10 cellular contexts compared by ENCODE assay signal in genomic region chr22:20510811-20511577, GRCh38. TPM values are rescaled to one million over a fixed set of nuclear protein-coding genes. Genes with fewer than 3 reads are reported as not detected.
DNase-seq lines count a peak whose midpoint lies in the region; ATAC-seq and TF ChIP-seq lines count a peak whose summit lies in the region.
"Had no signal": no experiment of that assay in that cellular context is flagged by ENCODE, and none has a peak within 500 bp of the region (broad histone marks: within the 10 kb centered on the region; RNA-seq: fewer than 3 reads in every experiment).

No MANE protein-coding gene starts in this region.

- H3K36me3 Mint-ChIP-seq in T-helper 1 cell treated with Interleukin-12 subunit alpha and Interleukin-12 subunit beta and Interleukin-4 antibody, amounts not matched to agents 30 μg/mL and 1 μg/mL, for 36 hours (ENCODE audit: low read depth): peaks cover 26% of the 10 kb centered on the region
- H3K36me3 Mint-ChIP-seq in T-cell: peaks cover 15% of the 10 kb centered on the region
- H3K36me3 Mint-ChIP-seq in stimulated activated effector memory CD8-positive, alpha-beta T cell treated with anti-CD3 and anti-CD28 coated beads, Interleukin-12 subunit alpha, Interleukin-12 subunit beta, amount 100 ng/mL, for 72 hours: peaks cover 83% of the 10 kb centered on the region

- ATAC-seq in T-cell (replicated peaks in 1 of 4) (no peak), foreskin keratinocyte (no peak), HG02852 (IDR thresholded peaks at IDR 0.05; ENCODE audit: unreplicated experiment) (no peak)
- ATAC-seq in stimulated activated effector memory CD8-positive, alpha-beta T cell treated with anti-CD3 and anti-CD28 coated beads, Interleukin-12 subunit alpha, Interleukin-12 subunit beta, amount 100 ng/mL, for 72 hours: no peak

- peak overlapping the region; percentile 95 for H3K27ac ChIP-seq in foreskin keratinocyte

- TF ChIP-seq CTCF in foreskin keratinocyte (conservative IDR thresholded peaks at IDR 0.05): no peak

- no peak for DNase-seq in T-helper 1 cell
- no peak for DNase-seq in T-cell
- DNase-seq in foreskin keratinocyte: no peak
- no peak for DNase-seq in stimulated activated effector memory CD8-positive, alpha-beta T cell treated with anti-CD3 and anti-CD28 coated beads, Interleukin-12 subunit alpha, Interleukin-12 subunit beta, amount 100 ng/mL, for 72 hours (ENCODE audit: low spot score in 2 of 2)
- DNase-seq in activated CD4-positive, CD25-positive, alpha-beta regulatory T cell (lab: John Stamatoyannopoulos, UW): no peak
- no peak for DNase-seq in iPS-NIHi11 (ENCODE audit: low spot score)
- DNase-seq: effector CD4-positive, alpha-beta T cell; NCI-H2029 treated with DMSO at 0.1 percent for 48 hours had no signal

- H3K27ac Mint-ChIP-seq in T-helper 1 cell treated with Interleukin-12 subunit alpha and Interleukin-12 subunit beta and Interleukin-4 antibody, amounts not matched to agents 30 μg/mL and 1 μg/mL, for 36 hours: no peak overlapping the region
- peak overlapping the region; percentile 78 to 97 for H3K27ac Mint-ChIP-seq in T-cell
- H3K27ac Mint-ChIP-seq in stimulated activated effector memory CD8-positive, alpha-beta T cell treated with anti-CD3 and anti-CD28 coated beads, Interleukin-12 subunit alpha, Interleukin-12 subunit beta, amount 100 ng/mL, for 72 hours: no peak overlapping the region

- H3K4me1 ChIP-seq in foreskin keratinocyte: peaks cover 36% of the 10 kb centered on the region

- no peaks in the 10 kb centered on the region for H3K9me3 Mint-ChIP-seq in T-helper 1 cell treated with Interleukin-12 subunit alpha and Interleukin-12 subunit beta and Interleukin-4 antibody, amounts not matched to agents 30 μg/mL and 1 μg/mL, for 36 hours
- H3K9me3 Mint-ChIP-seq in T-cell: no peaks in the 10 kb centered on the region
- H3K9me3 Mint-ChIP-seq in stimulated activated effector memory CD8-positive, alpha-beta T cell treated with anti-CD3 and anti-CD28 coated beads, Interleukin-12 subunit alpha, Interleukin-12 subunit beta, amount 100 ng/mL, for 72 hours: no peaks in the 10 kb centered on the region

- H3K4me1 Mint-ChIP-seq in T-helper 1 cell treated with Interleukin-12 subunit alpha and Interleukin-12 subunit beta and Interleukin-4 antibody, amounts not matched to agents 30 μg/mL and 1 μg/mL, for 36 hours (ENCODE audit: low read depth): peaks cover 46% of the 10 kb centered on the region
- H3K4me1 Mint-ChIP-seq in T-cell: peaks cover 75 to 78% (median 75%) of the 10 kb centered on the region in 3 donors
- peaks cover 78% of the 10 kb centered on the region for H3K4me1 Mint-ChIP-seq in stimulated activated effector memory CD8-positive, alpha-beta T cell treated with anti-CD3 and anti-CD28 coated beads, Interleukin-12 subunit alpha, Interleukin-12 subunit beta, amount 100 ng/mL, for 72 hours

- H3K27me3 ChIP-seq in foreskin keratinocyte: no peaks in the 10 kb centered on the region

- H3K27me3 Mint-ChIP-seq in T-helper 1 cell treated with Interleukin-12 subunit alpha and Interleukin-12 subunit beta and Interleukin-4 antibody, amounts not matched to agents 30 μg/mL and 1 μg/mL, for 36 hours (ENCODE audit: low read depth): no peaks in the 10 kb centered on the region
- H3K27me3 Mint-ChIP-seq in T-cell: no peaks in the 10 kb centered on the region

- POLR2A ChIA-PET in T-cell (lab: Charles Lee): interaction anchor here in 1 of 2 donors (0.9 kb wide), 1 partner anchor 57 kb away, joined by 3 read pairs; no protein-coding TSS in a partner anchor

- peak overlapping the region; percentile 40 for H3K4me3 Mint-ChIP-seq in T-helper 1 cell treated with Interleukin-12 subunit alpha and Interleukin-12 subunit beta and Interleukin-4 antibody, amounts not matched to agents 30 μg/mL and 1 μg/mL, for 36 hours
- H3K4me3 Mint-ChIP-seq in T-cell: peak overlapping the region; percentile 45 to 98 (median 94)
- peak overlapping the region; percentile 88 for H3K4me3 Mint-ChIP-seq in stimulated activated effector memory CD8-positive, alpha-beta T cell treated with anti-CD3 and anti-CD28 coated beads, Interleukin-12 subunit alpha, Interleukin-12 subunit beta, amount 100 ng/mL, for 72 hours

- CTCF ChIA-PET in T-cell (lab: Charles Lee): interaction anchor here (1.0 to 1.4 kb wide), 3 partner anchors 54 to 93 kb away, joined by 3 to 6 read pairs (median 5); no protein-coding TSS in a partner anchor

RNA-seq across cellular contexts. Expression of gene MED15, which starts 3.6 kb away (rescaled TPM):
- total RNA-seq in T-cell (100 to 1,000 TPM; 214 to 317 (median 262) TPM), foreskin keratinocyte (49.3 and 61.4 TPM in 2 replicates)
- 60.0 and 71.4 TPM in 2 replicates for polyA plus RNA-seq in foreskin keratinocyte

RNA-seq across cellular contexts. Expression of gene KLHL22, which starts 15.4 kb away (rescaled TPM):
- total RNA-seq in T-cell: 10 to 100 TPM; 42.0 to 57.8 (median 47.1) TPM
- 12.4 and 14.3 TPM in 2 replicates for total RNA-seq in foreskin keratinocyte
- polyA plus RNA-seq in foreskin keratinocyte: 10.7 and 12.5 TPM in 2 replicates

Comparison
In these comparisons a context has a peak if more than half of its experiments do, and no peak if none do; other contexts are left out.
1. H3K27ac Mint-ChIP-seq: peak in T-cell (2 of 2); none in T-helper 1 cell treated with Interleukin-12 subunit alpha and Interleukin-12 subunit beta and Interleukin-4 antibody, amounts not matched to agents 30 μg/mL and 1 μg/mL, for 36 hours (single experiment) and stimulated activated effector memory CD8-positive, alpha-beta T cell treated with anti-CD3 and anti-CD28 coated beads, Interleukin-12 subunit alpha, Interleukin-12 subunit beta, amount 100 ng/mL, for 72 hours (single experiment).
2. H3K4me3 Mint-ChIP-seq: peak in every context shown above with its lines; median percentile 94 in T-cell; 88 in stimulated activated effector memory CD8-positive, alpha-beta T cell treated with anti-CD3 and anti-CD28 coated beads, Interleukin-12 subunit alpha, Interleukin-12 subunit beta, amount 100 ng/mL, for 72 hours; 40 in T-helper 1 cell treated with Interleukin-12 subunit alpha and Interleukin-12 subunit beta and Interleukin-4 antibody, amounts not matched to agents 30 μg/mL and 1 μg/mL, for 36 hours.